Comparison of ENCODE assay signal across 10 cellular contexts in genomic region chr16:66974932-66975246, GRCh38. TPM values are rescaled to one million over a fixed set of nuclear protein-coding genes. Genes with fewer than 3 reads are reported as not detected.
DNase-seq lines count a peak whose midpoint lies in the region.
"Not testable (repeated sequence)": the region's sequence is repeated elsewhere in the genome, so short reads cannot be mapped to it uniquely, and the experiment has no call there.
"Had no signal": no experiment of that assay in that cellular context is flagged by ENCODE, and none has a peak within 500 bp of the region (broad histone marks: within the 10 kb centered on the region; RNA-seq: fewer than 3 reads in every experiment).

No MANE protein-coding gene starts in this region.

- POLR2A ChIA-PET in CD8-positive, alpha-beta memory T cell (lab: Charles Lee): not testable (repeated sequence)
- POLR2A ChIA-PET in activated CD4-positive, alpha-beta memory T cell treated with anti-CD3 and anti-CD28 coated beads, Interleukin-2, amount 10 ng/mL, durations not matched to agents 7 days and 5 days (lab: Charles Lee): interaction anchor here (0.8 to 3.2 kb wide), 9 partner anchors 10 to 218 kb away, joined by 3 to 13 read pairs (median 4); partner anchors contain the start of genes CBFB, FBXL8 and TRADD

- H3K27me3 ChIP-seq in CD8-positive, alpha-beta memory T cell (ENCODE audit: insufficient read depth, low read length, poor library complexity, severe bottlenecking): not testable (repeated sequence)

- H3K4me1 ChIP-seq in CD8-positive, alpha-beta memory T cell (ENCODE audit: insufficient read depth, low read length): not testable (repeated sequence)

- H3K36me3 ChIP-seq in CD8-positive, alpha-beta memory T cell (ENCODE audit: insufficient read depth, low read length): not testable (repeated sequence)

- H3K27ac ChIP-seq in CD8-positive, alpha-beta memory T cell (ENCODE audit: low read depth, low read length): not testable (repeated sequence)

- peak overlapping the region; percentile 70 to 89 (median 84) for H3K4me3 Mint-ChIP-seq in CD8-positive, alpha-beta memory T cell
- H3K4me3 Mint-ChIP-seq in activated CD4-positive, alpha-beta memory T cell treated with anti-CD3 and anti-CD28 coated beads, Interleukin-2, amount 10 ng/mL, durations not matched to agents 7 days and 5 days: peak overlapping the region; percentile 68

- H3K36me3 Mint-ChIP-seq in CD8-positive, alpha-beta memory T cell; activated CD4-positive, alpha-beta memory T cell treated with anti-CD3 and anti-CD28 coated beads, Interleukin-2, amount 10 ng/mL, durations not matched to agents 7 days and 5 days (ENCODE audit: low read depth): not testable (repeated sequence)

- H3K9me3 ChIP-seq in CD8-positive, alpha-beta memory T cell (ENCODE audit: low read length): not testable (repeated sequence)

- DNase-seq in CD8-positive, alpha-beta memory T cell: peak; percentile 16 to 63 (median 28)
- peak; percentile 23 for DNase-seq in NCI-H146 (lab: John Stamatoyannopoulos, UW)
- peak in 4 of 5 experiments; percentile 15 to 73 (median 25) for DNase-seq in T-helper 2 cell
- peak; percentile 64 for DNase-seq in activated CD4-positive, alpha-beta memory T cell treated with anti-CD3 and anti-CD28 coated beads, Interleukin-2, amount 10 ng/mL, durations not matched to agents 7 days and 5 days
- DNase-seq in activated T-helper 9 cell treated with anti-CD3 and anti-CD28 coated beads, Interleukin-2, amount 50 U/mL, for 16 hours (ENCODE audit: low read depth): peak; percentile 15
- DNase-seq in effector CD8-positive, alpha-beta T cell (lab: John Stamatoyannopoulos, UW): peak; percentile 9
- DNase-seq in stimulated activated CD4-positive, alpha-beta T cell treated with anti-CD3 and anti-CD28 coated beads, Interleukin-12 subunit alpha, Interleukin-12 subunit beta, amount 100 ng/mL, for 48 hours (ENCODE audit: low read depth in 2 of 3, low spot score in 1 of 3): peak; percentile 37 to 55 (median 51)
- DNase-seq in stimulated activated CD8-positive, alpha-beta memory T cell treated with anti-CD3 and anti-CD28 coated beads, Interleukin-2, amount 100 ng/mL, for 48 hours (ENCODE audit: low read depth in 2 of 2): peak; percentile 23 to 63

- H3K27ac Mint-ChIP-seq in CD8-positive, alpha-beta memory T cell: peak overlapping the region in 4 of 8 donors; percentile 41 to 74 (median 58)
- peak overlapping the region; percentile 78 for H3K27ac Mint-ChIP-seq in activated CD4-positive, alpha-beta memory T cell treated with anti-CD3 and anti-CD28 coated beads, Interleukin-2, amount 10 ng/mL, durations not matched to agents 7 days and 5 days

- peaks cover 7 to 16% (median 13%) of the 10 kb centered on the region in 3 donors for H3K4me1 Mint-ChIP-seq in CD8-positive, alpha-beta memory T cell
- H3K4me1 Mint-ChIP-seq in activated CD4-positive, alpha-beta memory T cell treated with anti-CD3 and anti-CD28 coated beads, Interleukin-2, amount 10 ng/mL, durations not matched to agents 7 days and 5 days: peaks cover 40% of the 10 kb centered on the region

- H3K4me3 ChIP-seq in CD8-positive, alpha-beta memory T cell (ENCODE audit: low read length): peak overlapping the region; percentile 37

- CTCF ChIA-PET in CD8-positive, alpha-beta memory T cell (lab: Charles Lee): interaction anchor here (1.1 to 6.6 kb wide), 4 partner anchors 9 to 442 kb away, joined by 3 to 56 read pairs (median 8); partner anchors contain the start of genes B3GNT9 and ZDHHC1
- CTCF ChIA-PET in activated CD4-positive, alpha-beta memory T cell treated with anti-CD3 and anti-CD28 coated beads, Interleukin-2, amount 10 ng/mL, durations not matched to agents 7 days and 5 days (lab: Charles Lee): interaction anchor here (1.0 to 6.7 kb wide), 13 partner anchors 8 to 262 kb away, joined by 3 to 38 read pairs (median 7); partner anchors contain the start of genes CES3 and NOL3

- H3K27me3 Mint-ChIP-seq in CD8-positive, alpha-beta memory T cell; activated CD4-positive, alpha-beta memory T cell treated with anti-CD3 and anti-CD28 coated beads, Interleukin-2, amount 10 ng/mL, durations not matched to agents 7 days and 5 days: not testable (repeated sequence)

- H3K9me3 Mint-ChIP-seq in CD8-positive, alpha-beta memory T cell; activated CD4-positive, alpha-beta memory T cell treated with anti-CD3 and anti-CD28 coated beads, Interleukin-2, amount 10 ng/mL, durations not matched to agents 7 days and 5 days: not testable (repeated sequence)

RNA-seq across cellular contexts. Expression of gene CES4A, which starts 13.5 kb away (rescaled TPM):
- 1 to 10 TPM; 4.2 to 5.1 TPM for total RNA-seq in CD8-positive, alpha-beta memory T cell
- 1.7 TPM for polyA plus RNA-seq in CD8-positive, alpha-beta memory T cell
- 10 to 100 TPM; 37.8 to 39.3 TPM for total RNA-seq in activated CD4-positive, alpha-beta memory T cell treated with anti-CD3 and anti-CD28 coated beads, Interleukin-2, amount 10 ng/mL, durations not matched to agents 7 days and 5 days

RNA-seq across cellular contexts. Expression of gene CES3, which starts 13.8 kb away (rescaled TPM):
- under 1 TPM; 0.16 to 0.24 TPM for total RNA-seq in CD8-positive, alpha-beta memory T cell
- polyA plus RNA-seq in CD8-positive, alpha-beta memory T cell: not detected
- 1 to 10 TPM; 6.1 to 6.3 TPM for total RNA-seq in activated CD4-positive, alpha-beta memory T cell treated with anti-CD3 and anti-CD28 coated beads, Interleukin-2, amount 10 ng/mL, durations not matched to agents 7 days and 5 days
- total RNA-seq: osteoblast had no signal

RNA-seq across cellular contexts. Expression of gene CES2, which starts 39.6 kb away (rescaled TPM):
- total RNA-seq in CD8-positive, alpha-beta memory T cell: 10 to 100 TPM; 23.5 to 23.8 TPM
- 26.6 TPM for polyA plus RNA-seq in CD8-positive, alpha-beta memory T cell
- 10 to 100 TPM; 32.9 to 33.5 TPM for total RNA-seq in activated CD4-positive, alpha-beta memory T cell treated with anti-CD3 and anti-CD28 coated beads, Interleukin-2, amount 10 ng/mL, durations not matched to agents 7 days and 5 days

RNA-seq across cellular contexts. Expression of gene CIAO2B, which starts 40.7 kb away (rescaled TPM):
- total RNA-seq in CD8-positive, alpha-beta memory T cell: 100 to 1,000 TPM; 164 to 176 TPM
- polyA plus RNA-seq in CD8-positive, alpha-beta memory T cell: 132 TPM
- 100 to 1,000 TPM; 116 to 121 TPM for total RNA-seq in activated CD4-positive, alpha-beta memory T cell treated with anti-CD3 and anti-CD28 coated beads, Interleukin-2, amount 10 ng/mL, durations not matched to agents 7 days and 5 days

RNA-seq across cellular contexts. Expression of gene RRAD, which starts 49.6 kb away (rescaled TPM):
- under 1 TPM; 0.60 to 0.88 TPM for total RNA-seq in CD8-positive, alpha-beta memory T cell
- not detected for polyA plus RNA-seq in CD8-positive, alpha-beta memory T cell
- 1 to 10 TPM; 1.0 to 1.3 TPM for total RNA-seq in activated CD4-positive, alpha-beta memory T cell treated with anti-CD3 and anti-CD28 coated beads, Interleukin-2, amount 10 ng/mL, durations not matched to agents 7 days and 5 days
- total RNA-seq: GM23338 had no signal

Comparison
In these comparisons a context has a peak if more than half of its experiments do, and no peak if none do; other contexts are left out.
1. DNase-seq: peak in every context shown above with its lines; median percentile 64 in activated CD4-positive, alpha-beta memory T cell treated with anti-CD3 and anti-CD28 coated beads, Interleukin-2, amount 10 ng/mL, durations not matched to agents 7 days and 5 days; 51 in stimulated activated CD4-positive, alpha-beta T cell treated with anti-CD3 and anti-CD28 coated beads, Interleukin-12 subunit alpha, Interleukin-12 subunit beta, amount 100 ng/mL, for 48 hours; 43 in stimulated activated CD8-positive, alpha-beta memory T cell treated with anti-CD3 and anti-CD28 coated beads, Interleukin-2, amount 100 ng/mL, for 48 hours; 28 in CD8-positive, alpha-beta memory T cell; 25 in T-helper 2 cell; 23 in NCI-H146; 15 in activated T-helper 9 cell treated with anti-CD3 and anti-CD28 coated beads, Interleukin-2, amount 50 U/mL, for 16 hours; 9 in effector CD8-positive, alpha-beta T cell.
2. RNA of gene CES4A, which starts 13.5 kb away (total RNA-seq): 37.8 to 39.3 TPM in activated CD4-positive, alpha-beta memory T cell treated with anti-CD3 and anti-CD28 coated beads, Interleukin-2, amount 10 ng/mL, durations not matched to agents 7 days and 5 days; 4.2 to 5.1 TPM in CD8-positive, alpha-beta memory T cell; every median in the first group is over 4 times any median in the second.
3. RNA of gene CES3, which starts 13.8 kb away (total RNA-seq): 6.1 to 6.3 TPM in activated CD4-positive, alpha-beta memory T cell treated with anti-CD3 and anti-CD28 coated beads, Interleukin-2, amount 10 ng/mL, durations not matched to agents 7 days and 5 days; 0.16 to 0.24 TPM in CD8-positive, alpha-beta memory T cell; every median in the first group is over 4 times any median in the second.